10 cellular contexts compared by ENCODE assay signal in the genomic region with DNA sequence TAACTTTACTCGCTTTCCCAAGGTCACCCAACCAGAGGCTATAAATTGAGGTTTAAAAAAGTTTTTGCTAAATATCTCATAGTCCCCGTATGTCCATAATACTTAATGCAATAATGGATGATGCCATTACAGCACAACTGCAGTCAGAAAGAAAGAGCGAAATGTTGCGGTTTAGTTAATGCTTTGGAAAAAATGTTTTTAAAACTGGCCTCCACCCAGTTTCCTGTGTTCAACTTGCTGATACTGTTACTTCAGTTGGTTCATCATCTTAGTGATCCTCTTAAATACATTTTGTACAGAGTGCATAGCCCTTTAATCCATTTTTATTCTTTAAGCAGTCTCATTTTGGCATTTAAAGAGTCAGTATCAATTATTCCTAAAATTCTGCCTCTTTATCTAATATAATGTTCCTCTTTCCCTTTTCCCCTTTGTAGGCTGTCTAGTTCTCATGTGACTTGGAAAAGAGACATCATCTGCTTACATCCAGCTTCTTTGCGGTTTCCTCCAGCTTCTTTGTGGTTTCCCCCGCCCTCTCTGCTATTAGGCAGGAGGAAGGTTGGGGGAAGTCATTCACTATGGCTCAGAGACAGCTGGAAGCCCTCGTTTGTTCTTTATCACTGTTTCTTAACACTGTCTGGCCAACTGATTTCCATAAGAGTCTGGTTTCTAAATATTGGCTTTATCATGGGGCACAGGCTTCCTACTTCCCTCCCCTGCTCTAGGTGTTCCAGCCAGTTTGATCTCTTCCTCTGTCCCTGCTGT.
DNase-seq lines count a peak whose midpoint lies in the region; ATAC-seq, FAIRE-seq and TF ChIP-seq lines count a peak whose summit lies in the region.
"Had no signal": no experiment of that assay in that cellular context is flagged by ENCODE, and none has a peak within 500 bp of the region (broad histone marks: within the 10 kb centered on the region; RNA-seq: fewer than 3 reads in every experiment).

No MANE protein-coding gene starts in this region.

- no peak overlapping the region for H3K27ac Mint-ChIP-seq in activated naive CD8-positive, alpha-beta T cell treated with anti-CD3 and anti-CD28 coated beads, Interleukin-2, amount 50 U/mL, for 24 hours
- H3K27ac Mint-ChIP-seq: activated CD4-positive, alpha-beta T cell treated with anti-CD3 and anti-CD28 coated beads for 36 hours had no signal

- intact Hi-C loops in pancreas (cut with DNase I): no loop called here

- H3K4me3 ChIP-seq in epithelial cell of esophagus (ENCODE audit: low read length): no peak overlapping the region
- H3K4me3 ChIP-seq in pancreas: no peak overlapping the region
- H3K4me3 ChIP-seq: esophagus squamous epithelium had no signal

- no peaks in the 10 kb centered on the region for H3K4me1 ChIP-seq in pancreas
- H3K4me1 ChIP-seq: esophagus squamous epithelium had no signal

- no peak overlapping the region for H3K4me3 Mint-ChIP-seq in activated naive CD8-positive, alpha-beta T cell treated with anti-CD3 and anti-CD28 coated beads, Interleukin-2, amount 50 U/mL, for 24 hours
- H3K4me3 Mint-ChIP-seq: activated CD4-positive, alpha-beta T cell treated with anti-CD3 and anti-CD28 coated beads for 36 hours had no signal

- H3K36me3 Mint-ChIP-seq in activated naive CD8-positive, alpha-beta T cell treated with anti-CD3 and anti-CD28 coated beads, Interleukin-2, amount 50 U/mL, for 24 hours (ENCODE audit: low read depth): no peaks in the 10 kb centered on the region

- no peak for TF ChIP-seq CTCF in epithelial cell of esophagus (IDR thresholded peaks at IDR 0.05; ENCODE audit: insufficient read depth, low read depth, low read length, missing control alignments)
- no peak for TF ChIP-seq CTCF in pancreas (IDR thresholded peaks at IDR 0.05)

- no peaks in the 10 kb centered on the region for H3K4me1 Mint-ChIP-seq in activated naive CD8-positive, alpha-beta T cell treated with anti-CD3 and anti-CD28 coated beads, Interleukin-2, amount 50 U/mL, for 24 hours
- H3K4me1 Mint-ChIP-seq: activated CD4-positive, alpha-beta T cell treated with anti-CD3 and anti-CD28 coated beads for 36 hours had no signal

- H3K27ac ChIP-seq in pancreas: no peak overlapping the region
- H3K27ac ChIP-seq: esophagus squamous epithelium had no signal

- H3K27me3 ChIP-seq in pancreas: no peaks in the 10 kb centered on the region
- H3K27me3 ChIP-seq: esophagus squamous epithelium had no signal

- no peaks in the 10 kb centered on the region for H3K27me3 Mint-ChIP-seq in activated naive CD8-positive, alpha-beta T cell treated with anti-CD3 and anti-CD28 coated beads, Interleukin-2, amount 50 U/mL, for 24 hours

- DNase-seq in EL (peak; percentile 55), NOMO-1 treated with DMSO at 0.1 percent for 48 hours (lab: John Stamatoyannopoulos, UW; ENCODE audit: unreplicated experiment) (peak; percentile 90), epithelial cell of esophagus (ENCODE audit: low read depth) (peak; percentile 44), pancreas (peak in 2 of 6 donors; percentile 2 to 54), dedifferentiated amniotic fluid mesenchymal stem cell (ENCODE audit: extremely low spot score) (no peak), HuH-7.5 (ENCODE audit: low spot score) (no peak)
- DNase-seq in activated naive CD8-positive, alpha-beta T cell treated with anti-CD3 and anti-CD28 coated beads, Interleukin-2, amount 50 U/mL, for 24 hours: no peak
- DNase-seq: activated CD4-positive, alpha-beta T cell treated with anti-CD3 and anti-CD28 coated beads for 36 hours; esophagus squamous epithelium had no signal

- FAIRE-seq in pancreas (lab: Jason Lieb, UNC): no peak

- no peaks in the 10 kb centered on the region for H3K9me3 ChIP-seq in pancreas
- H3K9me3 ChIP-seq: esophagus squamous epithelium had no signal

- H3K9me3 Mint-ChIP-seq in activated naive CD8-positive, alpha-beta T cell treated with anti-CD3 and anti-CD28 coated beads, Interleukin-2, amount 50 U/mL, for 24 hours: no peaks in the 10 kb centered on the region

- ATAC-seq in pancreas (peak in 3 of 4 donors; percentile 51 to 87 (median 84)), GM19455 (IDR thresholded peaks at IDR 0.05; ENCODE audit: unreplicated experiment) (no peak)
- ATAC-seq in activated naive CD8-positive, alpha-beta T cell treated with anti-CD3 and anti-CD28 coated beads, Interleukin-2, amount 50 U/mL, for 24 hours: no peak
- ATAC-seq: activated CD4-positive, alpha-beta T cell treated with anti-CD3 and anti-CD28 coated beads for 36 hours had no signal

- 65% methylated on average over 7 of the region's 7 CpGs for WGBS in pancreas, 2 donors

- H3K36me3 ChIP-seq in pancreas: no peaks in the 10 kb centered on the region
- H3K36me3 ChIP-seq: esophagus squamous epithelium had no signal

Comparison
In these comparisons a context has a peak if more than half of its experiments do, and no peak if none do; other contexts are left out.
1. DNase-seq: peak in EL (single experiment), NOMO-1 treated with DMSO at 0.1 percent for 48 hours (single experiment) and epithelial cell of esophagus (single experiment); none in dedifferentiated amniotic fluid mesenchymal stem cell (single experiment), HuH-7.5 (single experiment) and activated naive CD8-positive, alpha-beta T cell treated with anti-CD3 and anti-CD28 coated beads, Interleukin-2, amount 50 U/mL, for 24 hours (single experiment).
2. ATAC-seq: peak in pancreas (3 of 4); none in GM19455 (single experiment) and activated naive CD8-positive, alpha-beta T cell treated with anti-CD3 and anti-CD28 coated beads, Interleukin-2, amount 50 U/mL, for 24 hours (single experiment).